Comparison of ENCODE assay signal across 1 cellular context in the genomic region with DNA sequence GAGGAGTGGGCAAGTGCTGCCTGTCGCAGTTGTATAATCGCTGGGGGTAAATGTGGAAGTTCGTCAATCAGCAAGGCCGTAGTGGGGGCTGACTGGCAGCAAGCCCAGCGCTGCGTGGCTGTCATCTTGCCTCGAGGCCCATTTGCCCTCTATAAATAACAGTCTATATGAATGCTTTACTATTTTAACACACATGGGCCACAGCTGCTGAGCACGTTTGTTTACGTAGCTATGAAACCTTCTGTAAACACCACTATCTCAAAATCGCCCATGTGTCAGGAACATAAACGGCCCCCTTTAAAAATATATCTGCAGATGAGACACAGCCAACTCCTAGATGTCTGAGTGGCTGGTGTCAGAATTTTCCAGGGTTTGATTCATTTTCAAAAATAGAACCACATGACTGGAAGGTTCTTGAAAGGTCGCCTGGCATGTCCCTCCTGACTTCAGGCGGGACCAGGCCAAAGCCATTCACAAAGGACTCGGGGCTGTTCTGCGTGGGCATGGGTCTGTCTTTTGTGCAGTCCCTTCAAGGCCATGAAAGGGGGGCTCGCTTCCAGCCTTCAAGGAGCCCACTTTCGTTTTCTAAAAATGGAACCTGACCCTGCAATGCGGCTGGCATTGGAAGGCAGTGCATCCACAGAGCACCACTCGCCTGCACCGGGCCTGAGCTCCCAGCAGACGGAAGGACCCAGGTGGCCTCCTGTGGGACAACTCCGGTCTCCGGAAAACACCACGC.
TF ChIP-seq lines count a peak whose summit lies in the region.

No MANE protein-coding gene starts in this region.

TF ChIP-seq in SK-N-SH treated with all-trans-retinoic acid at 6 μM for 48 hours, 23 proteins besides CTCF, POLR2A, EP300 and RAD21 (continued from another document):
- TF ChIP-seq, protein P1, sequence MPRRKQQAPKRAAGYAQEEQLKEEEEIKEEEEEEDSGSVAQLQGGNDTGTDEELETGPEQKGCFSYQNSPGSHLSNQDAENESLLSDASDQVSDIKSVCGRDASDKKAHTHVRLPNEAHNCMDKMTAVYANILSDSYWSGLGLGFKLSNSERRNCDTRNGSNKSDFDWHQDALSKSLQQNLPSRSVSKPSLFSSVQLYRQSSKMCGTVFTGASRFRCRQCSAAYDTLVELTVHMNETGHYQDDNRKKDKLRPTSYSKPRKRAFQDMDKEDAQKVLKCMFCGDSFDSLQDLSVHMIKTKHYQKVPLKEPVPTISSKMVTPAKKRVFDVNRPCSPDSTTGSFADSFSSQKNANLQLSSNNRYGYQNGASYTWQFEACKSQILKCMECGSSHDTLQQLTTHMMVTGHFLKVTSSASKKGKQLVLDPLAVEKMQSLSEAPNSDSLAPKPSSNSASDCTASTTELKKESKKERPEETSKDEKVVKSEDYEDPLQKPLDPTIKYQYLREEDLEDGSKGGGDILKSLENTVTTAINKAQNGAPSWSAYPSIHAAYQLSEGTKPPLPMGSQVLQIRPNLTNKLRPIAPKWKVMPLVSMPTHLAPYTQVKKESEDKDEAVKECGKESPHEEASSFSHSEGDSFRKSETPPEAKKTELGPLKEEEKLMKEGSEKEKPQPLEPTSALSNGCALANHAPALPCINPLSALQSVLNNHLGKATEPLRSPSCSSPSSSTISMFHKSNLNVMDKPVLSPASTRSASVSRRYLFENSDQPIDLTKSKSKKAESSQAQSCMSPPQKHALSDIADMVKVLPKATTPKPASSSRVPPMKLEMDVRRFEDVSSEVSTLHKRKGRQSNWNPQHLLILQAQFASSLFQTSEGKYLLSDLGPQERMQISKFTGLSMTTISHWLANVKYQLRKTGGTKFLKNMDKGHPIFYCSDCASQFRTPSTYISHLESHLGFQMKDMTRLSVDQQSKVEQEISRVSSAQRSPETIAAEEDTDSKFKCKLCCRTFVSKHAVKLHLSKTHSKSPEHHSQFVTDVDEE (CRISPR knock-in tag; IDR thresholded peaks at IDR 0.05): no peak
